15 cellular contexts compared by ENCODE assay signal in the genomic region with DNA sequence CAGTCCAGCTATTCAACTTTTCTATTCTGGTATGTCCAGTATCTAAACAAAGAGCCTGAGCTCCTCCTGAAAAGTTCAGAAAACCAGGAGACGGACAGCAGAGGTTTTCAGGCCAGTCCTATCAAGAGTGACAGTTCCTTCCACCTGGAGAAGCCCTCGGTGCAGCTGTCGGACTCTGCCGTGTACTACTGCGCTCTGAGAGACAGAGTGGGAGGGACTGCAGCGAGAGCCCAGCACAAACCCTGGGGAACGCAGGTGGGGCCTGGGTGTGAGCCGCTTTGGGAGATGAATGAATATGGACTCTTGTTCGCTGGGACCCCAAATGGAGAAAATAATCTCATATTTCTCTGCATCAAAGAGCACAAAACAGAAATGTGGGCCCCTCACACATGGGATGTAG.
DNase-seq lines count a peak whose midpoint lies in the region; TF ChIP-seq lines count a peak whose summit lies in the region.
"Had no signal": no experiment of that assay in that cellular context is flagged by ENCODE, and none has a peak within 500 bp of the region (broad histone marks: within the 10 kb centered on the region; RNA-seq: fewer than 3 reads in every experiment).

No MANE protein-coding gene starts in this region.

- H3K9me3 ChIP-seq in hepatocyte (ENCODE audit: low read depth) (no peaks in the 10 kb centered on the region), H9 (ENCODE audit: control insufficient read depth, low read depth, low read length) (no peaks in the 10 kb centered on the region)
- H3K9me3 ChIP-seq: MG63 had no signal

- H3K14ac ChIP-seq in H9 (ENCODE audit: insufficient read depth, low read length): no peak overlapping the region

- H3K27ac ChIP-seq in hepatocyte: peak overlapping the region; percentile 77
- no peak overlapping the region for H3K27ac ChIP-seq in H9 (ENCODE audit: insufficient read length, low read depth, low read length)
- H3K27ac ChIP-seq: RWPE1, WERI-Rb-1 had no signal

- DNase-seq in activated CD4-positive, alpha-beta T cell treated with anti-CD3 and anti-CD28 coated beads, Interleukin-2, amount 10 ng/mL, durations not matched to agents 7 days and 5 days: peak; percentile 38
- DNase-seq in activated CD4-positive, alpha-beta T cell treated with anti-CD3 and anti-CD28 coated beads for 1 hour: no peak
- DNase-seq in Daoy (ENCODE audit: low read depth) (peak; percentile 16), hepatocyte (ENCODE audit: low spot score) (no peak), H9 (no peak), foreskin fibroblast (no peak), ureter (ENCODE audit: low spot score) (no peak)
- peak; percentile 29 to 41 for DNase-seq in activated T-cell treated with anti-CD3 and anti-CD28 coated beads, Interleukin-2, amount 50 U/mL, for 48 hours
- DNase-seq: aorta, mammary epithelial cell, MG63, NCI-H2227 treated with DMSO at 0.1 percent for 48 hours, WERI-Rb-1 had no signal

- H2AFZ ChIP-seq in hepatocyte: peak overlapping the region; percentile 75
- no peak overlapping the region for H2AFZ ChIP-seq in H9 (ENCODE audit: low read length)

- CTCF ChIA-PET in activated CD4-positive, alpha-beta T cell treated with anti-CD3 and anti-CD28 coated beads, Interleukin-2, amount 10 ng/mL, durations not matched to agents 7 days and 5 days (lab: Charles Lee): interaction anchor here (0.9 to 1.8 kb wide), 9 partner anchors 9 to 569 kb away, joined by 3 to 5 read pairs (median 3); no protein-coding TSS in a partner anchor

- no peak overlapping the region for H2BK120ac ChIP-seq in H9 (ENCODE audit: low read depth, low read length, poor library complexity, severe bottlenecking)

- H3K23me2 ChIP-seq in H9 (ENCODE audit: insufficient read length, low read depth, low read length, poor library complexity, severe bottlenecking): no peaks in the 10 kb centered on the region

- no peak overlapping the region for H2BK5ac ChIP-seq in H9 (ENCODE audit: insufficient read length, low read length)

- no peaks in the 10 kb centered on the region for H3K36me3 ChIP-seq in hepatocyte (replicated peaks; ENCODE audit: insufficient read depth, low read depth)
- H3K36me3 ChIP-seq: MG63, WERI-Rb-1 had no signal

- no peaks in the 10 kb centered on the region for H3K9me2 ChIP-seq in hepatocyte (replicated peaks; ENCODE audit: insufficient read depth)

- no peaks in the 10 kb centered on the region for H3K27me3 Mint-ChIP-seq in activated CD4-positive, alpha-beta T cell treated with anti-CD3 and anti-CD28 coated beads, Interleukin-2, amount 10 ng/mL, durations not matched to agents 7 days and 5 days
- peaks cover 7% of the 10 kb centered on the region for H3K27me3 Mint-ChIP-seq in H9 (ENCODE audit: low read depth)

- H3T11ph ChIP-seq in H9 (ENCODE audit: low read length): no peak overlapping the region

- peaks cover 36% of the 10 kb centered on the region for H3K4me1 Mint-ChIP-seq in activated CD4-positive, alpha-beta T cell treated with anti-CD3 and anti-CD28 coated beads, Interleukin-2, amount 10 ng/mL, durations not matched to agents 7 days and 5 days
- H3K4me1 Mint-ChIP-seq in H9: peaks cover 3 to 9% of the 10 kb centered on the region in 2 experiments; a peak in 2 of 4 replicates
- H3K4me1 Mint-ChIP-seq: nephron progenitor cell had no signal

- no peak overlapping the region for H3K18ac ChIP-seq in H9 (ENCODE audit: insufficient read length, low read depth, low read length)

- H3K9me3 Mint-ChIP-seq in activated CD4-positive, alpha-beta T cell treated with anti-CD3 and anti-CD28 coated beads, Interleukin-2, amount 10 ng/mL, durations not matched to agents 7 days and 5 days: no peaks in the 10 kb centered on the region
- no peaks in the 10 kb centered on the region; a peak in 1 of 5 replicates for H3K9me3 Mint-ChIP-seq in H9

- H2AK5ac ChIP-seq in H9 (ENCODE audit: insufficient read length, low read length): no peak overlapping the region

- no peak overlapping the region for H3K23ac ChIP-seq in H9 (ENCODE audit: insufficient read length, low read depth, low read length)

- no peak overlapping the region for H2BK12ac ChIP-seq in H9 (ENCODE audit: insufficient read length, low read depth, low read length)

- no peak overlapping the region for H3K9ac ChIP-seq in H9 (ENCODE audit: extremely low read depth, insufficient read length, low read length)

- no peak overlapping the region for H4K8ac ChIP-seq in H9 (replicated peaks; ENCODE audit: insufficient read length, low read depth, low read length)

- no peak overlapping the region for H3K4ac ChIP-seq in H9 (ENCODE audit: low read depth, low read length)

- H4K20me1 ChIP-seq in hepatocyte (ENCODE audit: insufficient read depth, poor library complexity, severe bottlenecking) (no peaks in the 10 kb centered on the region), H9 (ENCODE audit: control insufficient read depth, insufficient read depth, insufficient read length) (no peaks in the 10 kb centered on the region)

- H3K79me2 ChIP-seq in hepatocyte: no peaks in the 10 kb centered on the region
- no peaks in the 10 kb centered on the region for H3K79me2 ChIP-seq in H9 (ENCODE audit: insufficient read depth, low read length)

- no peak overlapping the region for H4K91ac ChIP-seq in H9 (ENCODE audit: insufficient read length, low read depth, low read length)

- H3K4me1 ChIP-seq in hepatocyte (ENCODE audit: insufficient read depth): peaks cover 11% of the 10 kb centered on the region
- no peaks in the 10 kb centered on the region for H3K4me1 ChIP-seq in H9 (ENCODE audit: insufficient read depth, low read length)

- POLR2A ChIA-PET in activated CD4-positive, alpha-beta T cell treated with anti-CD3 and anti-CD28 coated beads, Interleukin-2, amount 10 ng/mL, durations not matched to agents 7 days and 5 days (lab: Charles Lee): no interaction called here

- H3K4me3 ChIP-seq in hepatocyte: no peak overlapping the region
- H3K4me3 ChIP-seq in foreskin fibroblast (ENCODE audit: low read depth in 1 of 2, low read length in 2 of 2): no peak overlapping the region
- H3K4me3 ChIP-seq: MG63 had no signal

- H3K27me3 ChIP-seq in hepatocyte: no peaks in the 10 kb centered on the region
- H3K27me3 ChIP-seq in H9 (ENCODE audit: insufficient read depth, low read length): no peaks in the 10 kb centered on the region
- H3K27me3 ChIP-seq: MG63 had no signal

- no peaks in the 10 kb centered on the region for H3K79me1 ChIP-seq in H9 (ENCODE audit: insufficient read depth, low read depth, low read length, poor library complexity, severe bottlenecking)

- no peak overlapping the region for H2BK20ac ChIP-seq in H9 (ENCODE audit: low read depth, low read length, poor library complexity, severe bottlenecking)

- H3K27ac Mint-ChIP-seq in activated CD4-positive, alpha-beta T cell treated with anti-CD3 and anti-CD28 coated beads, Interleukin-2, amount 10 ng/mL, durations not matched to agents 7 days and 5 days: peak overlapping the region; percentile 90
- H3K27ac Mint-ChIP-seq in H9: no peak overlapping the region
- H3K27ac Mint-ChIP-seq: nephron progenitor cell had no signal

- peaks cover 12% of the 10 kb centered on the region for H3K36me3 Mint-ChIP-seq in activated CD4-positive, alpha-beta T cell treated with anti-CD3 and anti-CD28 coated beads, Interleukin-2, amount 10 ng/mL, durations not matched to agents 7 days and 5 days (ENCODE audit: low read depth)
- H3K36me3 Mint-ChIP-seq in H9 (ENCODE audit: insufficient read depth in 1 of 3, low read depth in 3 of 3): no peaks in the 10 kb centered on the region

- no peak overlapping the region for H2BK15ac ChIP-seq in H9 (ENCODE audit: low read depth, low read length)

- H3K56ac ChIP-seq in H9 (ENCODE audit: insufficient read length, low read depth, low read length): no peak overlapping the region

- peak overlapping the region; percentile 77 for H3K4me3 Mint-ChIP-seq in activated CD4-positive, alpha-beta T cell treated with anti-CD3 and anti-CD28 coated beads, Interleukin-2, amount 10 ng/mL, durations not matched to agents 7 days and 5 days
- H3K4me3 Mint-ChIP-seq in H9: no peak overlapping the region
- H3K4me3 Mint-ChIP-seq: nephron progenitor cell had no signal

- H3K4me2 ChIP-seq in hepatocyte (peak overlapping the region; percentile 23), H9 (ENCODE audit: insufficient read depth, insufficient read length, low read length) (no peak overlapping the region)

- TF ChIP-seq CTCF in hepatocyte (IDR thresholded peaks at IDR 0.05; ENCODE audit: poor library complexity) (no peak), H9 (conservative IDR thresholded peaks at IDR 0.05) (no peak), foreskin fibroblast (IDR thresholded peaks at IDR 0.05; ENCODE audit: low read depth, low read length) (no peak)

- H4K5ac ChIP-seq in H9 (ENCODE audit: insufficient read length, low read depth, low read length): no peak overlapping the region

- 85% methylated on average over 9 of the region's 9 CpGs for WGBS in hepatocyte (ENCODE audit: low lambda C conversion rate, missing lambda C conversion rate)
- WGBS in H9 (ENCODE audit: extremely low coverage, insufficient read length, low lambda C conversion rate): no CpG with 5 or more reads among the region's 9 CpGs

Comparison
In these comparisons a context has a peak if more than half of its experiments do, and no peak if none do; other contexts are left out.
1. DNase-seq: peak in activated CD4-positive, alpha-beta T cell treated with anti-CD3 and anti-CD28 coated beads, Interleukin-2, amount 10 ng/mL, durations not matched to agents 7 days and 5 days (single experiment), Daoy (single experiment) and activated T-cell treated with anti-CD3 and anti-CD28 coated beads, Interleukin-2, amount 50 U/mL, for 48 hours (2 of 2); none in activated CD4-positive, alpha-beta T cell treated with anti-CD3 and anti-CD28 coated beads for 1 hour (single experiment), hepatocyte (single experiment), H9 (single experiment), foreskin fibroblast (0 of 2) and ureter (single experiment).